1 cellular context compared by ENCODE assay signal in the genomic region with DNA sequence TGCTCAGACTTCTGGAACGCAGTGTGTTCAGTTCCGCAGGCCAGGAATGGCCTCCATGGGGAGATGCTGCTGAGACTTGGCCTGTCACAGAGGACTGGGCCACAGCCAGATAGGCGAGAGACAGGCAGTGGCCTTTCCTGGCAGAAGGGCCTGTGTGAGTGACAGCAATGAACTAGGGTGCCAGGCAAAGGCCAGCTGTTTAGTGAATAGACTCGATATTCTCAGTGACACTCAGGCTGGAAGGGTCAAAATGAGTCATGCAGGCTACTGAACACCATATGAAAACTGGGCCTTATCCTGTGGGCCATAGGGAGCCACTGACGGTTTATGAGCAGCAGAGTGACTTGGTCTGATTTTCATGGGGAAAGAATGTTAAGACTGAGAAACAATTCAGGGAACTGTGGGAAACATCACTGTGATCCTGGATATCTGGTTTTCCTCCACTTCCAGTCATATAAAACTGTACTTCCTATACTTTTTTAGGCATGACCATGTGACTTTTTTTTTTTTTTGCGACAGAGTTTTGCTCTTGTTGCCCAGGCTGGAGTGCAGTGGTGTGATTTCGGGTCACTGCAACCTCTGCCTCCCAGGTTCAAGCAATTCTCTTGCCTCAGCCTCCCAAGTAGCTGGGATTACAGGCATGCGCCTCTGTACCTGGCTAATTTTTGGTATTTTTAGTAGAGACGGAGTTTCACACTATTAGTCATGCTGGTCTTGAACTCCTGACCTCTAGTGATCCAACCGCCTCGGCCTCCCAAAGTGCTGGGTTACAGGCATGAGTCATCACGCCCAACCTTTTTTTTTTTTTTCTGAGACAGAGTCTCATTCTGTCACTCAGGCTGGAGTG.
TF ChIP-seq lines count a peak whose summit lies in the region.

No MANE protein-coding gene starts in this region.

TF ChIP-seq in HepG2, 621 proteins besides CTCF, POLR2A, EP300 and RAD21 (continued from another document and continues in another):
- TF ChIP-seq, protein P1, sequence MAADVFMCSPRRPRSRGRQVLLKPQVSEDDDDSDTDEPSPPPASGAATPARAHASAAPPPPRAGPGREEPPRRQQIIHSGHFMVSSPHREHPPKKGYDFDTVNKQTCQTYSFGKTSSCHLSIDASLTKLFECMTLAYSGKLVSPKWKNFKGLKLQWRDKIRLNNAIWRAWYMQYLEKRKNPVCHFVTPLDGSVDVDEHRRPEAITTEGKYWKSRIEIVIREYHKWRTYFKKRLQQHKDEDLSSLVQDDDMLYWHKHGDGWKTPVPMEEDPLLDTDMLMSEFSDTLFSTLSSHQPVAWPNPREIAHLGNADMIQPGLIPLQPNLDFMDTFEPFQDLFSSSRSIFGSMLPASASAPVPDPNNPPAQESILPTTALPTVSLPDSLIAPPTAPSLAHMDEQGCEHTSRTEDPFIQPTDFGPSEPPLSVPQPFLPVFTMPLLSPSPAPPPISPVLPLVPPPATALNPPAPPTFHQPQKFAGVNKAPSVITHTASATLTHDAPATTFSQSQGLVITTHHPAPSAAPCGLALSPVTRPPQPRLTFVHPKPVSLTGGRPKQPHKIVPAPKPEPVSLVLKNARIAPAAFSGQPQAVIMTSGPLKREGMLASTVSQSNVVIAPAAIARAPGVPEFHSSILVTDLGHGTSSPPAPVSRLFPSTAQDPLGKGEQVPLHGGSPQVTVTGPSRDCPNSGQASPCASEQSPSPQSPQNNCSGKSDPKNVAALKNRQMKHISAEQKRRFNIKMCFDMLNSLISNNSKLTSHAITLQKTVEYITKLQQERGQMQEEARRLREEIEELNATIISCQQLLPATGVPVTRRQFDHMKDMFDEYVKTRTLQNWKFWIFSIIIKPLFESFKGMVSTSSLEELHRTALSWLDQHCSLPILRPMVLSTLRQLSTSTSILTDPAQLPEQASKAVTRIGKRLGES (CRISPR knock-in tag; IDR thresholded peaks at IDR 0.05; ENCODE audit: borderline replicate concordance): no peak
- no peak for TF ChIP-seq PLRG1 (conservative IDR thresholded peaks at IDR 0.05)
- TF ChIP-seq, protein P2, sequence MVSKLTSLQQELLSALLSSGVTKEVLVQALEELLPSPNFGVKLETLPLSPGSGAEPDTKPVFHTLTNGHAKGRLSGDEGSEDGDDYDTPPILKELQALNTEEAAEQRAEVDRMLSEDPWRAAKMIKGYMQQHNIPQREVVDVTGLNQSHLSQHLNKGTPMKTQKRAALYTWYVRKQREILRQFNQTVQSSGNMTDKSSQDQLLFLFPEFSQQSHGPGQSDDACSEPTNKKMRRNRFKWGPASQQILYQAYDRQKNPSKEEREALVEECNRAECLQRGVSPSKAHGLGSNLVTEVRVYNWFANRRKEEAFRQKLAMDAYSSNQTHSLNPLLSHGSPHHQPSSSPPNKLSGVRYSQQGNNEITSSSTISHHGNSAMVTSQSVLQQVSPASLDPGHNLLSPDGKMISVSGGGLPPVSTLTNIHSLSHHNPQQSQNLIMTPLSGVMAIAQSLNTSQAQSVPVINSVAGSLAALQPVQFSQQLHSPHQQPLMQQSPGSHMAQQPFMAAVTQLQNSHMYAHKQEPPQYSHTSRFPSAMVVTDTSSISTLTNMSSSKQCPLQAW (CRISPR knock-in tag; IDR thresholded peaks at IDR 0.05): peak; percentile 76
- no peak for TF ChIP-seq RFX5 (IDR thresholded peaks at IDR 0.05; ENCODE audit: low read depth, low read length)
- TF ChIP-seq, protein P3, sequence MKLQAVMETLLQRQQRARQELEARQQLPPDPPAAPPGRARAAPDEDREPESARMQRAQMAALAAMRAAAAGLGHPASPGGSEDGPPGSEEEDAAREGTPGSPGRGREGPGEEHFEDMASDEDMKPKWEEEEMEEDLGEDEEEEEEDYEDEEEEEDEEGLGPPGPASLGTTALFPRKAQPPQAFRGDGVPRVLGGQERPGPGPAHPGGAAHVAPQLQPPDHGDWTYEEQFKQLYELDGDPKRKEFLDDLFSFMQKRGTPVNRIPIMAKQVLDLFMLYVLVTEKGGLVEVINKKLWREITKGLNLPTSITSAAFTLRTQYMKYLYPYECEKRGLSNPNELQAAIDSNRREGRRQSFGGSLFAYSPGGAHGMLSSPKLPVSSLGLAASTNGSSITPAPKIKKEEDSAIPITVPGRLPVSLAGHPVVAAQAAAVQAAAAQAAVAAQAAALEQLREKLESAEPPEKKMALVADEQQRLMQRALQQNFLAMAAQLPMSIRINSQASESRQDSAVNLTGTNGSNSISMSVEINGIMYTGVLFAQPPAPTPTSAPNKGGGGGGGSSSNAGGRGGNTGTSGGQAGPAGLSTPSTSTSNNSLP (IDR thresholded peaks at IDR 0.05; ENCODE audit: low read depth, low read length): no peak
- 0 out of 2 replicates have a peak, but pooled peaks have one; percentile 54 for TF ChIP-seq ZNF776 (CRISPR knock-in tag; IDR thresholded peaks at IDR 0.05)
- TF ChIP-seq, protein P4, sequence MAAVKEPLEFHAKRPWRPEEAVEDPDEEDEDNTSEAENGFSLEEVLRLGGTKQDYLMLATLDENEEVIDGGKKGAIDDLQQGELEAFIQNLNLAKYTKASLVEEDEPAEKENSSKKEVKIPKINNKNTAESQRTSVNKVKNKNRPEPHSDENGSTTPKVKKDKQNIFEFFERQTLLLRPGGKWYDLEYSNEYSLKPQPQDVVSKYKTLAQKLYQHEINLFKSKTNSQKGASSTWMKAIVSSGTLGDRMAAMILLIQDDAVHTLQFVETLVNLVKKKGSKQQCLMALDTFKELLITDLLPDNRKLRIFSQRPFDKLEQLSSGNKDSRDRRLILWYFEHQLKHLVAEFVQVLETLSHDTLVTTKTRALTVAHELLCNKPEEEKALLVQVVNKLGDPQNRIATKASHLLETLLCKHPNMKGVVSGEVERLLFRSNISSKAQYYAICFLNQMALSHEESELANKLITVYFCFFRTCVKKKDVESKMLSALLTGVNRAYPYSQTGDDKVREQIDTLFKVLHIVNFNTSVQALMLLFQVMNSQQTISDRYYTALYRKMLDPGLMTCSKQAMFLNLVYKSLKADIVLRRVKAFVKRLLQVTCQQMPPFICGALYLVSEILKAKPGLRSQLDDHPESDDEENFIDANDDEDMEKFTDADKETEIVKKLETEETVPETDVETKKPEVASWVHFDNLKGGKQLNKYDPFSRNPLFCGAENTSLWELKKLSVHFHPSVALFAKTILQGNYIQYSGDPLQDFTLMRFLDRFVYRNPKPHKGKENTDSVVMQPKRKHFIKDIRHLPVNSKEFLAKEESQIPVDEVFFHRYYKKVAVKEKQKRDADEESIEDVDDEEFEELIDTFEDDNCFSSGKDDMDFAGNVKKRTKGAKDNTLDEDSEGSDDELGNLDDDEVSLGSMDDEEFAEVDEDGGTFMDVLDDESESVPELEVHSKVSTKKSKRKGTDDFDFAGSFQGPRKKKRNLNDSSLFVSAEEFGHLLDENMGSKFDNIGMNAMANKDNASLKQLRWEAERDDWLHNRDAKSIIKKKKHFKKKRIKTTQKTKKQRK (IDR thresholded peaks at IDR 0.05; ENCODE audit: low read length): no peak
- TF ChIP-seq XBP1 (CRISPR knock-in tag; IDR thresholded peaks at IDR 0.05): no peak
- TF ChIP-seq KDM3A (CRISPR knock-in tag; IDR thresholded peaks at IDR 0.05; ENCODE audit: low read depth): no peak
- peak; percentile 95 for TF ChIP-seq FOSL1 (CRISPR knock-in tag; IDR thresholded peaks at IDR 0.05; ENCODE audit: borderline replicate concordance)
- TF ChIP-seq BCL6 (CRISPR knock-in tag; IDR thresholded peaks at IDR 0.05): no peak
- no peak for TF ChIP-seq REL (CRISPR knock-in tag; conservative IDR thresholded peaks at IDR 0.05)
- no peak for TF ChIP-seq NR1H2 (CRISPR knock-in tag; IDR thresholded peaks at IDR 0.05; ENCODE audit: borderline replicate concordance, low read depth)
- no peak for TF ChIP-seq ZNF709 (CRISPR knock-in tag; IDR thresholded peaks at IDR 0.05)
- TF ChIP-seq NAIF1 (CRISPR knock-in tag; IDR thresholded peaks at IDR 0.05; ENCODE audit: borderline replicate concordance): no peak
- TF ChIP-seq, protein P5, sequence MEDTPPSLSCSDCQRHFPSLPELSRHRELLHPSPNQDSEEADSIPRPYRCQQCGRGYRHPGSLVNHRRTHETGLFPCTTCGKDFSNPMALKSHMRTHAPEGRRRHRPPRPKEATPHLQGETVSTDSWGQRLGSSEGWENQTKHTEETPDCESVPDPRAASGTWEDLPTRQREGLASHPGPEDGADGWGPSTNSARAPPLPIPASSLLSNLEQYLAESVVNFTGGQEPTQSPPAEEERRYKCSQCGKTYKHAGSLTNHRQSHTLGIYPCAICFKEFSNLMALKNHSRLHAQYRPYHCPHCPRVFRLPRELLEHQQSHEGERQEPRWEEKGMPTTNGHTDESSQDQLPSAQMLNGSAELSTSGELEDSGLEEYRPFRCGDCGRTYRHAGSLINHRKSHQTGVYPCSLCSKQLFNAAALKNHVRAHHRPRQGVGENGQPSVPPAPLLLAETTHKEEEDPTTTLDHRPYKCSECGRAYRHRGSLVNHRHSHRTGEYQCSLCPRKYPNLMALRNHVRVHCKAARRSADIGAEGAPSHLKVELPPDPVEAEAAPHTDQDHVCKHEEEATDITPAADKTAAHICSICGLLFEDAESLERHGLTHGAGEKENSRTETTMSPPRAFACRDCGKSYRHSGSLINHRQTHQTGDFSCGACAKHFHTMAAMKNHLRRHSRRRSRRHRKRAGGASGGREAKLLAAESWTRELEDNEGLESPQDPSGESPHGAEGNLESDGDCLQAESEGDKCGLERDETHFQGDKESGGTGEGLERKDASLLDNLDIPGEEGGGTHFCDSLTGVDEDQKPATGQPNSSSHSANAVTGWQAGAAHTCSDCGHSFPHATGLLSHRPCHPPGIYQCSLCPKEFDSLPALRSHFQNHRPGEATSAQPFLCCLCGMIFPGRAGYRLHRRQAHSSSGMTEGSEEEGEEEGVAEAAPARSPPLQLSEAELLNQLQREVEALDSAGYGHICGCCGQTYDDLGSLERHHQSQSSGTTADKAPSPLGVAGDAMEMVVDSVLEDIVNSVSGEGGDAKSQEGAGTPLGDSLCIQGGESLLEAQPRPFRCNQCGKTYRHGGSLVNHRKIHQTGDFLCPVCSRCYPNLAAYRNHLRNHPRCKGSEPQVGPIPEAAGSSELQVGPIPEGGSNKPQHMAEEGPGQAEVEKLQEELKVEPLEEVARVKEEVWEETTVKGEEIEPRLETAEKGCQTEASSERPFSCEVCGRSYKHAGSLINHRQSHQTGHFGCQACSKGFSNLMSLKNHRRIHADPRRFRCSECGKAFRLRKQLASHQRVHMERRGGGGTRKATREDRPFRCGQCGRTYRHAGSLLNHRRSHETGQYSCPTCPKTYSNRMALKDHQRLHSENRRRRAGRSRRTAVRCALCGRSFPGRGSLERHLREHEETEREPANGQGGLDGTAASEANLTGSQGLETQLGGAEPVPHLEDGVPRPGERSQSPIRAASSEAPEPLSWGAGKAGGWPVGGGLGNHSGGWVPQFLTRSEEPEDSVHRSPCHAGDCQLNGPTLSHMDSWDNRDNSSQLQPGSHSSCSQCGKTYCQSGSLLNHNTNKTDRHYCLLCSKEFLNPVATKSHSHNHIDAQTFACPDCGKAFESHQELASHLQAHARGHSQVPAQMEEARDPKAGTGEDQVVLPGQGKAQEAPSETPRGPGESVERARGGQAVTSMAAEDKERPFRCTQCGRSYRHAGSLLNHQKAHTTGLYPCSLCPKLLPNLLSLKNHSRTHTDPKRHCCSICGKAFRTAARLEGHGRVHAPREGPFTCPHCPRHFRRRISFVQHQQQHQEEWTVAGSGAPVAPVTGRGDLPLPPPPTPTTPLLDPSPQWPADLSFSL (CRISPR knock-in tag; IDR thresholded peaks at IDR 0.05): no peak
- TF ChIP-seq ZNF615 (CRISPR knock-in tag; IDR thresholded peaks at IDR 0.05; ENCODE audit: borderline replicate concordance): no peak
- TF ChIP-seq NKX3-1 (CRISPR knock-in tag; IDR thresholded peaks at IDR 0.05): no peak
- no peak for TF ChIP-seq CENPX (CRISPR knock-in tag; IDR thresholded peaks at IDR 0.05)
- TF ChIP-seq, protein P6, sequence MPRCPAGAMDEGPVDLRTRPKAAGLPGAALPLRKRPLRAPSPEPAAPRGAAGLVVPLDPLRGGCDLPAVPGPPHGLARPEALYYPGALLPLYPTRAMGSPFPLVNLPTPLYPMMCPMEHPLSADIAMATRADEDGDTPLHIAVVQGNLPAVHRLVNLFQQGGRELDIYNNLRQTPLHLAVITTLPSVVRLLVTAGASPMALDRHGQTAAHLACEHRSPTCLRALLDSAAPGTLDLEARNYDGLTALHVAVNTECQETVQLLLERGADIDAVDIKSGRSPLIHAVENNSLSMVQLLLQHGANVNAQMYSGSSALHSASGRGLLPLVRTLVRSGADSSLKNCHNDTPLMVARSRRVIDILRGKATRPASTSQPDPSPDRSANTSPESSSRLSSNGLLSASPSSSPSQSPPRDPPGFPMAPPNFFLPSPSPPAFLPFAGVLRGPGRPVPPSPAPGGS (CRISPR knock-in tag; IDR thresholded peaks at IDR 0.05): no peak
- no peak for TF ChIP-seq SUZ12 (IDR thresholded peaks at IDR 0.05; ENCODE audit: low read depth, low read length)
- no peak for TF ChIP-seq ZNF672 (CRISPR knock-in tag; IDR thresholded peaks at IDR 0.05)
- TF ChIP-seq, protein P7, sequence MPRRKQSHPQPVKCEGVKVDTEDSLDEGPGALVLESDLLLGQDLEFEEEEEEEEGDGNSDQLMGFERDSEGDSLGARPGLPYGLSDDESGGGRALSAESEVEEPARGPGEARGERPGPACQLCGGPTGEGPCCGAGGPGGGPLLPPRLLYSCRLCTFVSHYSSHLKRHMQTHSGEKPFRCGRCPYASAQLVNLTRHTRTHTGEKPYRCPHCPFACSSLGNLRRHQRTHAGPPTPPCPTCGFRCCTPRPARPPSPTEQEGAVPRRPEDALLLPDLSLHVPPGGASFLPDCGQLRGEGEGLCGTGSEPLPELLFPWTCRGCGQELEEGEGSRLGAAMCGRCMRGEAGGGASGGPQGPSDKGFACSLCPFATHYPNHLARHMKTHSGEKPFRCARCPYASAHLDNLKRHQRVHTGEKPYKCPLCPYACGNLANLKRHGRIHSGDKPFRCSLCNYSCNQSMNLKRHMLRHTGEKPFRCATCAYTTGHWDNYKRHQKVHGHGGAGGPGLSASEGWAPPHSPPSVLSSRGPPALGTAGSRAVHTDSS (CRISPR knock-in tag; conservative IDR thresholded peaks at IDR 0.05): no peak
- TF ChIP-seq ZNF879 (CRISPR knock-in tag; IDR thresholded peaks at IDR 0.05): no peak
- TF ChIP-seq ZNF329 (CRISPR knock-in tag; IDR thresholded peaks at IDR 0.05; ENCODE audit: low read depth): no peak
- no peak for TF ChIP-seq ZNF138 (CRISPR knock-in tag; IDR thresholded peaks at IDR 0.05; ENCODE audit: low read depth)
- TF ChIP-seq, protein P8, sequence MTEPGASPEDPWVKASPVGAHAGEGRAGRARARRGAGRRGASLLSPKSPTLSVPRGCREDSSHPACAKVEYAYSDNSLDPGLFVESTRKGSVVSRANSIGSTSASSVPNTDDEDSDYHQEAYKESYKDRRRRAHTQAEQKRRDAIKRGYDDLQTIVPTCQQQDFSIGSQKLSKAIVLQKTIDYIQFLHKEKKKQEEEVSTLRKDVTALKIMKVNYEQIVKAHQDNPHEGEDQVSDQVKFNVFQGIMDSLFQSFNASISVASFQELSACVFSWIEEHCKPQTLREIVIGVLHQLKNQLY (CRISPR knock-in tag; IDR thresholded peaks at IDR 0.05): 0 out of 2 replicates have a peak, but pooled peaks have one; percentile 1
- TF ChIP-seq ZNF556 (CRISPR knock-in tag; IDR thresholded peaks at IDR 0.05; ENCODE audit: borderline replicate concordance): no peak
- no peak for TF ChIP-seq ZNF598 (CRISPR knock-in tag; IDR thresholded peaks at IDR 0.05; ENCODE audit: borderline replicate concordance)
- no peak for TF ChIP-seq ZNF343 (CRISPR knock-in tag; IDR thresholded peaks at IDR 0.05)
- no peak for TF ChIP-seq ZNF30 (CRISPR knock-in tag; IDR thresholded peaks at IDR 0.05)
- TF ChIP-seq NFE2L2 (IDR thresholded peaks at IDR 0.05; ENCODE audit: low read length): no peak
